Comparison of ENCODE assay signal across 8 cellular contexts in the genomic region with DNA sequence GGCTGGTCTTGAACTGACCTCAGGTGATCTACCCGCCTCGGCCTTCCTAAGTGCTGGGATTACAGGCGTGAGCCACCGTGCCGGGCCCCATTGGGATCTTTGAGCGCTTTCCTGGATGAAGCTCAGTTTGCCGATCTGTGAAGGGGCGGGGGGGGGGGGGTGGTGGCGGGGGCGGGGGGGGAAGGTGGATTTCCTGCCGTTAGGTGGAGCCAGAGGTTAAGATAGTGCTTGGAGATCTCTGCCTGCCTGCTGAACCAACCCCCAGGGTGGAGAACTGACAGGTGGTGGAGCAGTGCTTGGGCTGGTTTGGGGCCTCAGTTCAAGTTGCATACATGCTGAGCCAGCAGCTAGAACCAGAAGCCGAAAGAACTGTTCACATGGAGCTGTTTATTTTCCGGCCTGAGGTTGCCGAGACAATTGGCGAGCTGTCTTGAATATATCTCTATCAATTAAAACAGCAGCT. TPM values are rescaled to one million over a fixed set of nuclear protein-coding genes. Genes with fewer than 3 reads are reported as not detected.
DNase-seq lines count a peak whose midpoint lies in the region; ATAC-seq, FAIRE-seq and TF ChIP-seq lines count a peak whose summit lies in the region.

No MANE protein-coding gene starts in this region.

- peak; percentile 32 for TF ChIP-seq CTCF in A549 (IDR thresholded peaks at IDR 0.05)

- CTCF ChIA-PET in A549 (lab: Yijun Ruan, JAX), result interaction anchor here (0.7 to 53.3 kb wide), 39 partner anchors 9 to 294 kb away, joined by 3 to 1139 read pairs (median 4); a partner anchor contains a TSS

- ATAC-seq in A549, result peak; percentile 65 to 72
- ATAC-seq in left colon, result peak; percentile 81
- ATAC-seq in GM19035 (IDR thresholded peaks at IDR 0.05; ENCODE audit: unreplicated experiment), result no peak

- TF ChIP-seq POLR2A in A549 (IDR thresholded peaks at IDR 0.05; ENCODE audit: low read length), result no peak

- intact Hi-C loops in left colon (cut with DNase I, micrococcal nuclease), result no loop called here

- peak overlapping the region; percentile 95 for H3K4me2 ChIP-seq in A549

- DNase-seq in A549 (ENCODE audit: low read depth in 1 of 2, low spot score in 1 of 2) (peak; percentile 76 to 98), GM19240 (ENCODE audit: insufficient read length, low spot score) (peak; percentile 73), NCI-H2227 (lab: John Stamatoyannopoulos, UW; ENCODE audit: unreplicated experiment) (peak; percentile 64), cerebellar nuclear complex (lab: John Stamatoyannopoulos, UW) (peak; percentile 55 to 64), left colon (peak; percentile 48 to 67)
- peak; percentile 47 for DNase-seq in activated CD4-positive, alpha-beta T cell treated with anti-CD3 and anti-CD28 coated beads for 1 hour
- DNase-seq in stimulated activated CD4-positive, alpha-beta T cell treated with anti-CD3 and anti-CD28 coated beads, Interleukin-2, amount 100 ng/mL, for 24 hours, result peak; percentile 68

- 24% methylated on average over 5 of the region's 15 CpGs for WGBS in A549 (ENCODE audit: missing lambda C conversion rate)

- peak overlapping the region; percentile 69 for H3K4me3 ChIP-seq in A549

- H3K9me3 ChIP-seq in A549, result no peaks in the 10 kb centered on the region

- POLR2A ChIA-PET in A549 (lab: Yijun Ruan, JAX), result interaction anchor here (0.6 to 1.6 kb wide), 3 partner anchors 18 to 27 kb away, joined by 3 to 6 read pairs (median 6); a partner anchor contains a TSS

- H3K27ac ChIP-seq in A549, result peak overlapping the region; percentile 64 to 88; a peak in 5 of 6 replicates

- H3K4me1 ChIP-seq in A549, result peaks cover 12% of the 10 kb centered on the region; the same call in 2 of the 3 replicates

- FAIRE-seq in A549 (lab: Jason Lieb, UNC), result no peak

- TF ChIP-seq EP300 in A549 (IDR thresholded peaks at IDR 0.05), result no peak

- TF ChIP-seq RAD21 in A549 (conservative IDR thresholded peaks at IDR 0.05 in 1 of 2, IDR thresholded peaks at IDR 0.05 in 1 of 2), result peak; percentile 66 to 82

TF ChIP-seq in A549, 52 proteins besides CTCF, POLR2A, EP300 and RAD21:
- TF ChIP-seq MAFK (IDR thresholded peaks at IDR 0.05; ENCODE audit: partially characterized antibody) (peak; percentile 38), SMC3 (IDR thresholded peaks at IDR 0.05) (peak; percentile 70)
- TF ChIP-seq, protein P1, sequence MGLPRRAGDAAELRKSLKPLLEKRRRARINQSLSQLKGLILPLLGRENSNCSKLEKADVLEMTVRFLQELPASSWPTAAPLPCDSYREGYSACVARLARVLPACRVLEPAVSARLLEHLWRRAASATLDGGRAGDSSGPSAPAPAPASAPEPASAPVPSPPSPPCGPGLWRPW (IDR thresholded peaks at IDR 0.05), result no peak

RNA-seq across cellular contexts. Expression of a gene that starts 1.7 kb away (rescaled TPM):
- 1.6 and 1.7 TPM in 2 replicates for polyA plus RNA-seq in A549 (2011; rRNA removed)
- 3.3 and 3.8 TPM in 2 replicates for polyA plus RNA-seq in A549 (2012; cell fraction: cytosol; rRNA removed)
- polyA plus RNA-seq in A549 (2012; cell fraction: nucleus; rRNA removed), result 4.6 and 5.4 TPM in 2 replicates
- polyA plus RNA-seq in A549 (2017; fragmentation: RNase III; extraction: RNeasy Plus Mini Kit Qiagen cat#74134 plus additional on column Dnase treatment), result 2.9 to 3.7 TPM (median 3.2 TPM) in 3 replicates
- polyA minus RNA-seq in A549 (2011; rRNA and poly(A)+ RNA removed), result 2.6 and 3.4 TPM in 2 replicates
- total RNA-seq in left colon, result 1 to 10 TPM in 1 of 2 donors, under 1 TPM in 1; 0.27 to 1.2 TPM

RNA-seq across cellular contexts. Expression of a gene that starts 17.9 kb away (rescaled TPM):
- polyA plus RNA-seq in A549 (2011; rRNA removed) (8.5 and 9.0 TPM in 2 replicates), A549 (2017; fragmentation: RNase III; extraction: RNeasy Plus Mini Kit Qiagen cat#74134 plus additional on column Dnase treatment) (8.5 to 8.7 TPM (median 8.6 TPM) in 3 replicates)
- 2.5 and 3.1 TPM in 2 replicates for polyA plus RNA-seq in A549 (2012; cell fraction: cytosol; rRNA removed)
- 1.6 and 2.0 TPM in 2 replicates for polyA plus RNA-seq in A549 (2012; cell fraction: nucleus; rRNA removed)
- 10.2 and 10.9 TPM in 2 replicates for polyA minus RNA-seq in A549 (2011; rRNA and poly(A)+ RNA removed)
- 1 to 10 TPM; 4.7 to 7.0 TPM for total RNA-seq in left colon
